29 cellular contexts compared by ENCODE assay signal in genomic region chr20:46194409-46194808, GRCh38.
"Had no signal": no experiment of that assay in that cellular context is flagged by ENCODE, and none has a peak within 500 bp of the region (broad histone marks: within the 10 kb centered on the region; RNA-seq: fewer than 3 reads in every experiment).

No MANE protein-coding gene starts in this region.

- ATAC-seq: effector memory CD8-positive, alpha-beta T cell; esophagus mucosa; foreskin keratinocyte; gastrocnemius medialis; gastroesophageal sphincter; heart left ventricle; heart right ventricle had no signal

- H3K27me3 ChIP-seq: colonic mucosa had no signal

- H3K36me3 ChIP-seq: colonic mucosa, esophagus muscularis mucosa, esophagus squamous epithelium, gastrocnemius medialis, gastroesophageal sphincter, heart left ventricle, heart right ventricle had no signal

- H3K9me3 Mint-ChIP-seq: dendritic cell treated with granulocyte-macrophage colony-stimulating factor and Interleukin-4, amounts not matched to agents 40 ng/mL and 50 ng/mL, for 4 days; effector memory CD8-positive, alpha-beta T cell had no signal

- H3K27ac Mint-ChIP-seq: dendritic cell treated with granulocyte-macrophage colony-stimulating factor and Interleukin-4, amounts not matched to agents 40 ng/mL and 50 ng/mL, for 4 days; effector memory CD8-positive, alpha-beta T cell; endodermal cell had no signal

- H3K27ac ChIP-seq: colonic mucosa, coronary artery, dorsolateral prefrontal cortex, epithelial cell of prostate, esophagus muscularis mucosa, esophagus squamous epithelium, foreskin keratinocyte, gastrocnemius medialis, gastroesophageal sphincter, heart left ventricle, heart right ventricle had no signal

- H3K4me3 Mint-ChIP-seq: dendritic cell treated with granulocyte-macrophage colony-stimulating factor and Interleukin-4, amounts not matched to agents 40 ng/mL and 50 ng/mL, for 4 days; effector memory CD8-positive, alpha-beta T cell; endodermal cell had no signal

- FAIRE-seq: colon, endometrium, endothelial cell of umbilical vein, frontal cortex had no signal

- H3K9me3 ChIP-seq: colonic mucosa, esophagus muscularis mucosa, esophagus squamous epithelium, gastrocnemius medialis, heart left ventricle, heart right ventricle had no signal

- DNase-seq: colonic mucosa; cortex of kidney; dermis blood vessel endothelial cell; dorsolateral prefrontal cortex; effector CD4-positive, alpha-beta T cell; effector CD8-positive, alpha-beta T cell; effector memory CD4-positive, alpha-beta T cell; effector memory CD8-positive, alpha-beta T cell; endodermal cell; erythroblast; esophagus squamous epithelium; foreskin fibroblast; foreskin keratinocyte; foreskin melanocyte; gastrocnemius medialis; glutamatergic neuron; head of caudate nucleus; heart left ventricle; heart right ventricle had no signal

- H3K4me3 ChIP-seq: colonic mucosa, coronary artery, dorsolateral prefrontal cortex, esophagus muscularis mucosa, esophagus squamous epithelium, gastrocnemius medialis, gastroesophageal sphincter, heart left ventricle, heart right ventricle had no signal

- H3K4me1 ChIP-seq: colonic mucosa, foreskin keratinocyte, gastrocnemius medialis had no signal
